In genomic region chr16:23692190-23692837, GRCh38 we compare ENCODE assay signal across 25 cellular contexts. TPM values are rescaled to one million over a fixed set of nuclear protein-coding genes. Genes with fewer than 3 reads are reported as not detected.
"Had no signal": no experiment of that assay in that cellular context is flagged by ENCODE, and none has a peak within 500 bp of the region (broad histone marks: within the 10 kb centered on the region; RNA-seq: fewer than 3 reads in every experiment).

No MANE protein-coding gene starts in this region.

- DNase-seq: activated CD4-positive, alpha-beta T cell treated with anti-CD3 and anti-CD28 coated beads for 1 hour; activated CD4-positive, alpha-beta T cell treated with anti-CD3 and anti-CD28 coated beads, Interleukin-2, amount 50 U/mL, for 4 hours; activated CD8-positive, alpha-beta memory T cell treated with anti-CD3 and anti-CD28 coated beads for 24 hours; activated CD8-positive, alpha-beta memory T cell treated with anti-CD3 and anti-CD28 coated beads, Interleukin-2, amount 50 U/mL, for 4 hours; activated naive CD4-positive, alpha-beta T cell treated with Interleukin-2 at 50 U/mL for 16 hours; activated naive CD8-positive, alpha-beta T cell treated with anti-CD3 and anti-CD28 coated beads for 36 hours; activated T-cell treated with anti-CD3 and anti-CD28 coated beads, Interleukin-2, amount 50 U/mL, for 24 hours; effector memory CD4-positive, alpha-beta T cell; foreskin melanocyte; left ventricle myocardium inferior; midbrain; retina; spleen; stimulated activated CD4-positive, alpha-beta T cell treated with anti-CD3 and anti-CD28 coated beads, Interleukin-4, amount 100 ng/mL, for 1 hour; stimulated activated naive CD4-positive, alpha-beta T cell; T-helper 9 cell had no signal

- H3K27me3 ChIP-seq: breast epithelium, vagina had no signal

- H3K4me1 ChIP-seq: breast epithelium had no signal

- H3K9me3 ChIP-seq: breast epithelium, left ventricle myocardium inferior, spleen, thoracic aorta, vagina had no signal

- H3K4me3 ChIP-seq: breast epithelium, left ventricle myocardium inferior, spleen, thoracic aorta, vagina had no signal

- H3K27ac ChIP-seq: breast epithelium, left ventricle myocardium inferior, spleen, thoracic aorta, vagina had no signal

RNA-seq across cellular contexts. Expression of gene ERN2, which starts 20.7 kb away (rescaled TPM):
- total RNA-seq: activated naive CD8-positive, alpha-beta T cell treated with anti-CD3 and anti-CD28 coated beads for 36 hours; dermis microvascular lymphatic vessel endothelial cell; kidney epithelial cell; left ventricle myocardium inferior; lung microvascular endothelial cell; omental fat pad; posterior vena cava; spleen; vagina had no signal
- polyA plus RNA-seq: neural cell had no signal
